Comparison of ENCODE assay signal across 8 cellular contexts in the genomic region with DNA sequence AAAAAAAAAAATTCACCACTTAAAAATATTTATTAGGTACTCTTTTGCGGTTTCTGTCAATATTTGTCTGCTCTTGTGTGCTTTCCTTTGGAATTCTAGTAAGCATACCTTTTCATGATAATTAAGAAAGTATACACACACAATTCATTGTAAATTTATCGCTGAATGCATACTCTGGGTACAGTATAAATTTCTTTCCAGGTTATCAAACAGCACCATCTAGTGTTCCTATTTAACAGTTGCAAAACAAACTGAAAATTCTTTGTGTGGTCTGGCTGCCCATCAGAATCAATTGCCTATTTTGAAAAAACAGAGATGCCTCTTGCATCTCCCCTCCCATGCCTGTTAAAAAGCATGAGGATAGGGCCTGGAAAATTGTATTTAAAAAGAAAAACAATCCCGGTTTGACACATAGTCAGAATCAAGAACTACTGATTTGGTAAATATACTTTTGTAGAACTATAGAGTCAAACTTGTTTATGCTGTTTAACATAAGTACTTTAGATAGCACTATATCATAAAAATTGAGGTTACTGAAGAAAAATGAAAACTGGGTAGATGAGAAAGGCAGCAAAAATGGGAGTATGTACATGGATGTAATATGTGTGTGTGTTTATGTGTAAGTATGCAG. TPM values are rescaled to one million over a fixed set of nuclear protein-coding genes. Genes with fewer than 3 reads are reported as not detected.
DNase-seq lines count a peak whose midpoint lies in the region; ATAC-seq and TF ChIP-seq lines count a peak whose summit lies in the region.

No MANE protein-coding gene starts in this region.

- H3K36me3 Mint-ChIP-seq in activated T-cell treated with anti-CD3 and anti-CD28 coated beads, Interleukin-2, amount 50 U/mL, for 72 hours (ENCODE audit: insufficient read depth in 2 of 2), result peaks cover 0 to 9% of the 10 kb centered on the region in 2 donors
- peaks cover 48% of the 10 kb centered on the region for H3K36me3 Mint-ChIP-seq in activated T-cell treated with anti-CD3 and anti-CD28 coated beads, Interleukin-2, amount 50 U/mL, for 24 hours (ENCODE audit: low read depth)
- no peaks in the 10 kb centered on the region for H3K36me3 Mint-ChIP-seq in HFFc6 (ENCODE audit: low read depth)
- no peaks in the 10 kb centered on the region for H3K36me3 Mint-ChIP-seq in type B pancreatic cell

- no peak overlapping the region for H3K27ac Mint-ChIP-seq in activated T-cell treated with anti-CD3 and anti-CD28 coated beads, Interleukin-2, amount 50 U/mL, for 72 hours
- H3K27ac Mint-ChIP-seq in activated T-cell treated with anti-CD3 and anti-CD28 coated beads, Interleukin-2, amount 50 U/mL, for 24 hours, result no peak overlapping the region
- peak overlapping the region; percentile 17; the same call in 1 of the 2 replicates for H3K27ac Mint-ChIP-seq in HFFc6
- no peak overlapping the region for H3K27ac Mint-ChIP-seq in type B pancreatic cell

- intact Hi-C loops in ascending aorta (cut with DNase I), result loop anchor here (1.0 kb wide), 1 partner anchor 148 kb away; no protein-coding TSS in a partner anchor

- peak; percentile 39 to 59 for ATAC-seq in activated T-cell treated with anti-CD3 and anti-CD28 coated beads, Interleukin-2, amount 50 U/mL, for 72 hours (replicated peaks in 1 of 2)

- H3K4me1 ChIP-seq in ascending aorta, result peaks cover 0 to 6% of the 10 kb centered on the region in 2 donors

- H3K9me3 Mint-ChIP-seq in activated T-cell treated with anti-CD3 and anti-CD28 coated beads, Interleukin-2, amount 50 U/mL, for 72 hours, result no peaks in the 10 kb centered on the region
- H3K9me3 Mint-ChIP-seq in activated T-cell treated with anti-CD3 and anti-CD28 coated beads, Interleukin-2, amount 50 U/mL, for 24 hours, result no peaks in the 10 kb centered on the region
- H3K9me3 Mint-ChIP-seq in HFFc6 (no peaks in the 10 kb centered on the region), type B pancreatic cell (no peaks in the 10 kb centered on the region)

- H3K4me3 ChIP-seq in ascending aorta, result no peak overlapping the region

- no peaks in the 10 kb centered on the region for H3K27me3 ChIP-seq in ascending aorta

- H3K4me1 Mint-ChIP-seq in activated T-cell treated with anti-CD3 and anti-CD28 coated beads, Interleukin-2, amount 50 U/mL, for 72 hours (ENCODE audit: low read depth), result peaks cover 22% of the 10 kb centered on the region
- peaks cover 33% of the 10 kb centered on the region for H3K4me1 Mint-ChIP-seq in activated T-cell treated with anti-CD3 and anti-CD28 coated beads, Interleukin-2, amount 50 U/mL, for 24 hours (ENCODE audit: low read depth)
- peaks cover 29% of the 10 kb centered on the region for H3K4me1 Mint-ChIP-seq in HFFc6 (ENCODE audit: low read depth)
- no peaks in the 10 kb centered on the region for H3K4me1 Mint-ChIP-seq in type B pancreatic cell (ENCODE audit: unreplicated experiment)

- no peak overlapping the region for H3K4me3 Mint-ChIP-seq in activated T-cell treated with anti-CD3 and anti-CD28 coated beads, Interleukin-2, amount 50 U/mL, for 72 hours
- H3K4me3 Mint-ChIP-seq in activated T-cell treated with anti-CD3 and anti-CD28 coated beads, Interleukin-2, amount 50 U/mL, for 24 hours, result no peak overlapping the region
- no peak overlapping the region for H3K4me3 Mint-ChIP-seq in HFFc6
- H3K4me3 Mint-ChIP-seq in type B pancreatic cell, result no peak overlapping the region

- no peak overlapping the region for H3K27ac ChIP-seq in ascending aorta

- H3K36me3 ChIP-seq in ascending aorta, result peaks cover 0 to under 1% of the 10 kb centered on the region in 2 donors

- TF ChIP-seq CTCF in HFFc6 (IDR thresholded peaks at IDR 0.05), result peak; percentile 89
- peak; percentile 36 to 80 (median 67) for TF ChIP-seq CTCF in ascending aorta (IDR thresholded peaks at IDR 0.05)
- peak; percentile 84 for TF ChIP-seq CTCF in type B pancreatic cell (conservative IDR thresholded peaks at IDR 0.05)

- no peaks in the 10 kb centered on the region for H3K9me3 ChIP-seq in ascending aorta

- H3K27me3 Mint-ChIP-seq in activated T-cell treated with anti-CD3 and anti-CD28 coated beads, Interleukin-2, amount 50 U/mL, for 72 hours (ENCODE audit: low read depth), result no peaks in the 10 kb centered on the region
- H3K27me3 Mint-ChIP-seq in activated T-cell treated with anti-CD3 and anti-CD28 coated beads, Interleukin-2, amount 50 U/mL, for 24 hours, result no peaks in the 10 kb centered on the region
- H3K27me3 Mint-ChIP-seq in HFFc6 (ENCODE audit: insufficient read depth), result no peaks in the 10 kb centered on the region; the same call in 1 of the 2 replicates
- no peaks in the 10 kb centered on the region for H3K27me3 Mint-ChIP-seq in type B pancreatic cell

- DNase-seq in activated T-cell treated with anti-CD3 and anti-CD28 coated beads, Interleukin-2, amount 50 U/mL, for 72 hours, result no peak
- no peak for DNase-seq in activated T-cell treated with anti-CD3 and anti-CD28 coated beads, Interleukin-2, amount 50 U/mL, for 24 hours
- DNase-seq in HFFc6 (peak; percentile 33), NCI-H2029 (lab: John Stamatoyannopoulos, UW) (peak; percentile 59), ascending aorta (ENCODE audit: low spot score in 2 of 2) (no peak), iris pigment epithelial cell (ENCODE audit: low read depth) (peak; percentile 38), type B pancreatic cell (ENCODE audit: extremely low spot score, unreplicated experiment) (no peak), GM19238 (ENCODE audit: insufficient read length, low spot score) (no peak)

RNA-seq across cellular contexts. Expression of gene PGGT1B, which starts 16.2 kb away (rescaled TPM):
- 10 to 100 TPM; 47.5 TPM for total RNA-seq in activated T-cell treated with anti-CD3 and anti-CD28 coated beads, Interleukin-2, amount 50 U/mL, for 72 hours
- 10 to 100 TPM; 28.2 to 40.1 (median 35.0) TPM for total RNA-seq in HFFc6 (2021; fragmentation: NEBNext Ultra II Directional; extraction: Animal tissue kit (Norgen Biotek cat#: 25700))
- total RNA-seq in ascending aorta (4.0 TPM), type B pancreatic cell (ENCODE audit: low replicate concordance) (43.0 and 50.4 TPM in 2 replicates)

RNA-seq across cellular contexts. Expression of gene CCDC112, which starts 50.0 kb away (rescaled TPM):
- total RNA-seq in activated T-cell treated with anti-CD3 and anti-CD28 coated beads, Interleukin-2, amount 50 U/mL, for 72 hours, result 1 to 10 TPM; 1.9 to 2.1 TPM
- 1 to 10 TPM; 3.7 to 6.9 (median 5.7) TPM for total RNA-seq in HFFc6 (2021; fragmentation: NEBNext Ultra II Directional; extraction: Animal tissue kit (Norgen Biotek cat#: 25700))
- 10.4 TPM for total RNA-seq in ascending aorta
- 5.3 and 7.2 TPM in 2 replicates for total RNA-seq in type B pancreatic cell (ENCODE audit: low replicate concordance)

Comparison
In these comparisons a context has a peak if more than half of its experiments do, and no peak if none do; other contexts are left out.
1. DNase-seq: peak in HFFc6 (single experiment), NCI-H2029 (single experiment) and iris pigment epithelial cell (single experiment); none in activated T-cell treated with anti-CD3 and anti-CD28 coated beads, Interleukin-2, amount 50 U/mL, for 72 hours (0 of 2), activated T-cell treated with anti-CD3 and anti-CD28 coated beads, Interleukin-2, amount 50 U/mL, for 24 hours (single experiment), ascending aorta (0 of 2), type B pancreatic cell (single experiment) and GM19238 (single experiment).
2. Peak in every context shown above with its lines, with median percentiles within 50 percentile points of each other: CTCF ChIP-seq.